In the genomic region with DNA sequence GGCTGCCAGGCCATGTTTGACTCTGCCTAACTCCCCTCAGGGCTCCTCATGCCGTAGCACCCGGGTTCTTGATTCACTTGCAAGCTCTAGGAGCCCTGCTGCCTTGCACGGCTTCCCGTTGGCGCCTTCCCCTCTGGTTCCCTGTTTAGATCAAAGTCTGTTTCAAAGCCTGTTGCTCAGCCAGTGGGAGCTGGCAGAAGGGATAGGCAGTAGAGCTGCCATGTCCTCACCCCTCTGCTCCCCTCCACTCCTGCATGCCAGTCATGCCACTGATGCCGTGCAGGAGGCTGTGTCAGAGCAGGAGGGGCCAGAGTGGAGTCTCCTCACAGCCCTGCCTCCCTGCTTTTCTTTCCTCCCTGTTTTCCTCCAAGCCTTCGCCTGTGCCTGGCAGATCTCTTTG, we compare ENCODE assay signal across 3 cellular contexts.
TF ChIP-seq lines count a peak whose summit lies in the region.

No MANE protein-coding gene starts in this region.

TF ChIP-seq in SK-N-SH treated with all-trans-retinoic acid at 6 μM for 48 hours, 23 proteins besides CTCF, POLR2A, EP300 and RAD21 (continues in another document):
- TF ChIP-seq ZC3H10 (CRISPR knock-in tag; IDR thresholded peaks at IDR 0.05) (no peak), ZFP30 (CRISPR knock-in tag; IDR thresholded peaks at IDR 0.05) (no peak), TCF4 (CRISPR knock-in tag; IDR thresholded peaks at IDR 0.05; ENCODE audit: borderline replicate concordance) (no peak), ARNTL (CRISPR knock-in tag; IDR thresholded peaks at IDR 0.05; ENCODE audit: borderline replicate concordance, low read depth) (no peak), ISL1 (CRISPR knock-in tag; IDR thresholded peaks at IDR 0.05) (no peak), ZNF8 (CRISPR knock-in tag; IDR thresholded peaks at IDR 0.05) (no peak), OSR1 (CRISPR knock-in tag; IDR thresholded peaks at IDR 0.05) (no peak), ESRRG (CRISPR knock-in tag; IDR thresholded peaks at IDR 0.05) (no peak), SNAI2 (CRISPR knock-in tag; IDR thresholded peaks at IDR 0.05) (no peak), BACH2 (CRISPR knock-in tag; IDR thresholded peaks at IDR 0.05; ENCODE audit: borderline replicate concordance) (no peak), CSDC2 (CRISPR knock-in tag; IDR thresholded peaks at IDR 0.05) (no peak), GLIS3 (CRISPR knock-in tag; IDR thresholded peaks at IDR 0.05) (no peak), PPARA (CRISPR knock-in tag; IDR thresholded peaks at IDR 0.05; ENCODE audit: borderline replicate concordance) (no peak)
- TF ChIP-seq, protein P1, sequence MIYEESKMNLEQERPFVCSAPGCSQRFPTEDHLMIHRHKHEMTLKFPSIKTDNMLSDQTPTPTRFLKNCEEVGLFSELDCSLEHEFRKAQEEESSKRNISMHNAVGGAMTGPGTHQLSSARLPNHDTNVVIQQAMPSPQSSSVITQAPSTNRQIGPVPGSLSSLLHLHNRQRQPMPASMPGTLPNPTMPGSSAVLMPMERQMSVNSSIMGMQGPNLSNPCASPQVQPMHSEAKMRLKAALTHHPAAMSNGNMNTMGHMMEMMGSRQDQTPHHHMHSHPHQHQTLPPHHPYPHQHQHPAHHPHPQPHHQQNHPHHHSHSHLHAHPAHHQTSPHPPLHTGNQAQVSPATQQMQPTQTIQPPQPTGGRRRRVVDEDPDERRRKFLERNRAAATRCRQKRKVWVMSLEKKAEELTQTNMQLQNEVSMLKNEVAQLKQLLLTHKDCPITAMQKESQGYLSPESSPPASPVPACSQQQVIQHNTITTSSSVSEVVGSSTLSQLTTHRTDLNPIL (CRISPR knock-in tag; IDR thresholded peaks at IDR 0.05; ENCODE audit: low read depth): no peak
- TF ChIP-seq, protein P2, sequence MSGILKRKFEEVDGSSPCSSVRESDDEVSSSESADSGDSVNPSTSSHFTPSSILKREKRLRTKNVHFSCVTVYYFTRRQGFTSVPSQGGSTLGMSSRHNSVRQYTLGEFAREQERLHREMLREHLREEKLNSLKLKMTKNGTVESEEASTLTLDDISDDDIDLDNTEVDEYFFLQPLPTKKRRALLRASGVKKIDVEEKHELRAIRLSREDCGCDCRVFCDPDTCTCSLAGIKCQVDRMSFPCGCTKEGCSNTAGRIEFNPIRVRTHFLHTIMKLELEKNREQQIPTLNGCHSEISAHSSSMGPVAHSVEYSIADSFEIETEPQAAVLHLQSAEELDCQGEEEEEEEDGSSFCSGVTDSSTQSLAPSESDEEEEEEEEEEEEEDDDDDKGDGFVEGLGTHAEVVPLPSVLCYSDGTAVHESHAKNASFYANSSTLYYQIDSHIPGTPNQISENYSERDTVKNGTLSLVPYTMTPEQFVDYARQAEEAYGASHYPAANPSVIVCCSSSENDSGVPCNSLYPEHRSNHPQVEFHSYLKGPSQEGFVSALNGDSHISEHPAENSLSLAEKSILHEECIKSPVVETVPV (CRISPR knock-in tag; IDR thresholded peaks at IDR 0.05): no peak
- TF ChIP-seq, protein P3, sequence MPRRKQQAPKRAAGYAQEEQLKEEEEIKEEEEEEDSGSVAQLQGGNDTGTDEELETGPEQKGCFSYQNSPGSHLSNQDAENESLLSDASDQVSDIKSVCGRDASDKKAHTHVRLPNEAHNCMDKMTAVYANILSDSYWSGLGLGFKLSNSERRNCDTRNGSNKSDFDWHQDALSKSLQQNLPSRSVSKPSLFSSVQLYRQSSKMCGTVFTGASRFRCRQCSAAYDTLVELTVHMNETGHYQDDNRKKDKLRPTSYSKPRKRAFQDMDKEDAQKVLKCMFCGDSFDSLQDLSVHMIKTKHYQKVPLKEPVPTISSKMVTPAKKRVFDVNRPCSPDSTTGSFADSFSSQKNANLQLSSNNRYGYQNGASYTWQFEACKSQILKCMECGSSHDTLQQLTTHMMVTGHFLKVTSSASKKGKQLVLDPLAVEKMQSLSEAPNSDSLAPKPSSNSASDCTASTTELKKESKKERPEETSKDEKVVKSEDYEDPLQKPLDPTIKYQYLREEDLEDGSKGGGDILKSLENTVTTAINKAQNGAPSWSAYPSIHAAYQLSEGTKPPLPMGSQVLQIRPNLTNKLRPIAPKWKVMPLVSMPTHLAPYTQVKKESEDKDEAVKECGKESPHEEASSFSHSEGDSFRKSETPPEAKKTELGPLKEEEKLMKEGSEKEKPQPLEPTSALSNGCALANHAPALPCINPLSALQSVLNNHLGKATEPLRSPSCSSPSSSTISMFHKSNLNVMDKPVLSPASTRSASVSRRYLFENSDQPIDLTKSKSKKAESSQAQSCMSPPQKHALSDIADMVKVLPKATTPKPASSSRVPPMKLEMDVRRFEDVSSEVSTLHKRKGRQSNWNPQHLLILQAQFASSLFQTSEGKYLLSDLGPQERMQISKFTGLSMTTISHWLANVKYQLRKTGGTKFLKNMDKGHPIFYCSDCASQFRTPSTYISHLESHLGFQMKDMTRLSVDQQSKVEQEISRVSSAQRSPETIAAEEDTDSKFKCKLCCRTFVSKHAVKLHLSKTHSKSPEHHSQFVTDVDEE (CRISPR knock-in tag; IDR thresholded peaks at IDR 0.05): no peak

TF ChIP-seq in SK-N-SH, 30 proteins besides CTCF, POLR2A, EP300 and RAD21:
- no peak for TF ChIP-seq FOSL2 (IDR thresholded peaks at IDR 0.05; ENCODE audit: borderline replicate concordance, low read depth)
- TF ChIP-seq RFX5 (IDR thresholded peaks at IDR 0.05; ENCODE audit: low read length): no peak
- TF ChIP-seq, protein P4, sequence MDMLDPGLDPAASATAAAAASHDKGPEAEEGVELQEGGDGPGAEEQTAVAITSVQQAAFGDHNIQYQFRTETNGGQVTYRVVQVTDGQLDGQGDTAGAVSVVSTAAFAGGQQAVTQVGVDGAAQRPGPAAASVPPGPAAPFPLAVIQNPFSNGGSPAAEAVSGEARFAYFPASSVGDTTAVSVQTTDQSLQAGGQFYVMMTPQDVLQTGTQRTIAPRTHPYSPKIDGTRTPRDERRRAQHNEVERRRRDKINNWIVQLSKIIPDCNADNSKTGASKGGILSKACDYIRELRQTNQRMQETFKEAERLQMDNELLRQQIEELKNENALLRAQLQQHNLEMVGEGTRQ (IDR thresholded peaks at IDR 0.05; ENCODE audit: borderline replicate concordance, low read depth, low read length): no peak
- TF ChIP-seq POLR2AphosphoS5 (IDR thresholded peaks at IDR 0.05; ENCODE audit: low read depth, low read length): no peak
- TF ChIP-seq, protein P5, sequence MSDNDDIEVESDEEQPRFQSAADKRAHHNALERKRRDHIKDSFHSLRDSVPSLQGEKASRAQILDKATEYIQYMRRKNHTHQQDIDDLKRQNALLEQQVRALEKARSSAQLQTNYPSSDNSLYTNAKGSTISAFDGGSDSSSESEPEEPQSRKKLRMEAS (IDR thresholded peaks at IDR 0.05; ENCODE audit: low read depth): no peak
- no peak for TF ChIP-seq YY1 (IDR thresholded peaks at IDR 0.05; ENCODE audit: low read depth)
- no peak for TF ChIP-seq TAF1 (IDR thresholded peaks at IDR 0.05; ENCODE audit: borderline replicate concordance, low read depth, low read length)
- TF ChIP-seq ELF1 (IDR thresholded peaks at IDR 0.05): no peak
- no peak for TF ChIP-seq GABPA (IDR thresholded peaks at IDR 0.05; ENCODE audit: low read depth)
- TF ChIP-seq JUND (IDR thresholded peaks at IDR 0.05): no peak
- TF ChIP-seq, protein P6, sequence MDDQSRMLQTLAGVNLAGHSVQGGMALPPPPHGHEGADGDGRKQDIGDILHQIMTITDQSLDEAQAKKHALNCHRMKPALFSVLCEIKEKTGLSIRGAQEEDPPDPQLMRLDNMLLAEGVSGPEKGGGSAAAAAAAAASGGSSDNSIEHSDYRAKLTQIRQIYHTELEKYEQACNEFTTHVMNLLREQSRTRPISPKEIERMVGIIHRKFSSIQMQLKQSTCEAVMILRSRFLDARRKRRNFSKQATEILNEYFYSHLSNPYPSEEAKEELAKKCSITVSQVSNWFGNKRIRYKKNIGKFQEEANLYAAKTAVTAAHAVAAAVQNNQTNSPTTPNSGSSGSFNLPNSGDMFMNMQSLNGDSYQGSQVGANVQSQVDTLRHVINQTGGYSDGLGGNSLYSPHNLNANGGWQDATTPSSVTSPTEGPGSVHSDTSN (IDR thresholded peaks at IDR 0.05): no peak
- TF ChIP-seq MEF2A (IDR thresholded peaks at IDR 0.05; ENCODE audit: borderline replicate concordance, low read depth): no peak
- no peak for TF ChIP-seq RCOR1 (IDR thresholded peaks at IDR 0.05; ENCODE audit: low read length)
- TF ChIP-seq TEAD4 (IDR thresholded peaks at IDR 0.05; ENCODE audit: borderline replicate concordance, insufficient read depth): no peak

TF ChIP-seq in HepG2, 621 proteins besides CTCF, POLR2A, EP300 and RAD21:
- TF ChIP-seq, protein P7, sequence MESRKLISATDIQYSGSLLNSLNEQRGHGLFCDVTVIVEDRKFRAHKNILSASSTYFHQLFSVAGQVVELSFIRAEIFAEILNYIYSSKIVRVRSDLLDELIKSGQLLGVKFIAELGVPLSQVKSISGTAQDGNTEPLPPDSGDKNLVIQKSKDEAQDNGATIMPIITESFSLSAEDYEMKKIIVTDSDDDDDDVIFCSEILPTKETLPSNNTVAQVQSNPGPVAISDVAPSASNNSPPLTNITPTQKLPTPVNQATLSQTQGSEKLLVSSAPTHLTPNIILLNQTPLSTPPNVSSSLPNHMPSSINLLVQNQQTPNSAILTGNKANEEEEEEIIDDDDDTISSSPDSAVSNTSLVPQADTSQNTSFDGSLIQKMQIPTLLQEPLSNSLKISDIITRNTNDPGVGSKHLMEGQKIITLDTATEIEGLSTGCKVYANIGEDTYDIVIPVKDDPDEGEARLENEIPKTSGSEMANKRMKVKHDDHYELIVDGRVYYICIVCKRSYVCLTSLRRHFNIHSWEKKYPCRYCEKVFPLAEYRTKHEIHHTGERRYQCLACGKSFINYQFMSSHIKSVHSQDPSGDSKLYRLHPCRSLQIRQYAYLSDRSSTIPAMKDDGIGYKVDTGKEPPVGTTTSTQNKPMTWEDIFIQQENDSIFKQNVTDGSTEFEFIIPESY (CRISPR knock-in tag; IDR thresholded peaks at IDR 0.05): peak; percentile 63; the same call in 1 of the 2 replicates
- TF ChIP-seq ZNF841 (CRISPR knock-in tag; IDR thresholded peaks at IDR 0.05; ENCODE audit: borderline replicate concordance) (no peak), ZNF768 (CRISPR knock-in tag; IDR thresholded peaks at IDR 0.05) (no peak)
